16 cellular contexts compared by ENCODE assay signal in genomic region chr3:139491027-139491700, GRCh38. TPM values are rescaled to one million over a fixed set of nuclear protein-coding genes. Genes with fewer than 3 reads are reported as not detected.
DNase-seq lines count a peak whose midpoint lies in the region; ATAC-seq, FAIRE-seq and TF ChIP-seq lines count a peak whose summit lies in the region.
"Had no signal": no experiment of that assay in that cellular context is flagged by ENCODE, and none has a peak within 500 bp of the region (broad histone marks: within the 10 kb centered on the region; RNA-seq: fewer than 3 reads in every experiment).

No MANE protein-coding gene starts in this region.

- intact Hi-C loops in pancreas (cut with DNase I) = no loop called here
- intact Hi-C loops in spleen (cut with DNase I; ENCODE audit: low total_unique reads) = no loop called here
- intact Hi-C loops in esophagus muscularis mucosa (cut with DNase I) = no loop called here

- H3K4me3 ChIP-seq in pancreas (no peak overlapping the region), spleen (no peak overlapping the region), esophagus muscularis mucosa (no peak overlapping the region)
- H3K4me3 ChIP-seq: SJSA1 had no signal

- ATAC-seq in pancreas = peak; percentile 98 to 99 (median 99)

- H3K27me3 ChIP-seq in pancreas = no peaks in the 10 kb centered on the region
- H3K27me3 ChIP-seq in spleen (replicated peaks in 1 of 7) = no peaks in the 10 kb centered on the region
- no peaks in the 10 kb centered on the region for H3K27me3 ChIP-seq in esophagus muscularis mucosa
- H3K27me3 ChIP-seq: SJSA1 had no signal

- peaks cover 0 to 11% (median 0%) of the 10 kb centered on the region in 3 donors for H3K4me1 ChIP-seq in pancreas
- H3K4me1 ChIP-seq in spleen = no peaks in the 10 kb centered on the region
- H3K4me1 ChIP-seq in esophagus muscularis mucosa = no peaks in the 10 kb centered on the region
- H3K4me1 ChIP-seq: SJSA1 had no signal

- H3K9me3 ChIP-seq in pancreas (no peaks in the 10 kb centered on the region), spleen (peaks cover 0 to 54% (median 27%) of the 10 kb centered on the region in 8 donors), esophagus muscularis mucosa (peaks cover 0 to 6% (median 0%) of the 10 kb centered on the region in 4 donors)
- H3K9me3 ChIP-seq: SJSA1 had no signal

- no peaks in the 10 kb centered on the region for H3K36me3 ChIP-seq in pancreas
- H3K36me3 ChIP-seq in spleen = peaks cover 0 to 13% (median 0%) of the 10 kb centered on the region in 6 donors
- H3K36me3 ChIP-seq in esophagus muscularis mucosa = peaks cover 0 to 10% (median 0%) of the 10 kb centered on the region in 4 donors
- H3K36me3 ChIP-seq: SJSA1 had no signal

- TF ChIP-seq CTCF in pancreas (IDR thresholded peaks at IDR 0.05) (no peak), spleen (IDR thresholded peaks at IDR 0.05 in 8 of 11, conservative IDR thresholded peaks at IDR 0.05 in 3 of 11) (no peak), esophagus muscularis mucosa (IDR thresholded peaks at IDR 0.05) (no peak)

- DNase-seq in HT-29 (ENCODE audit: low spot score) = peak; percentile 58
- peak; percentile 91 for DNase-seq in NCI-H2029 treated with DMSO at 0.1 percent for 48 hours (lab: John Stamatoyannopoulos, UW)
- peak; percentile 6 for DNase-seq in astrocyte of the hippocampus (ENCODE audit: low read depth, low spot score)
- DNase-seq in pancreas = peak in 4 of 6 donors; percentile 55 to 70 (median 62)
- DNase-seq in T1000 (lab: John Stamatoyannopoulos, UW) = no peak
- DNase-seq in spleen = no peak
- no peak for DNase-seq in esophagus muscularis mucosa (ENCODE audit: extremely low spot score)
- DNase-seq: activated CD8-positive, alpha-beta memory T cell treated with anti-CD3 and anti-CD28 coated beads, Interleukin-2, amount 50 U/mL, for 4 hours; activated naive CD8-positive, alpha-beta T cell treated with anti-CD3 and anti-CD28 coated beads for 36 hours; CD4-positive, alpha-beta memory T cell; naive B cell had no signal

- no peak for TF ChIP-seq EP300 in esophagus muscularis mucosa (IDR thresholded peaks at IDR 0.05)

- FAIRE-seq in pancreas (lab: Jason Lieb, UNC) = no peak
- FAIRE-seq: colon had no signal

- 14 to 25% methylated on average over 1 of the region's 1 CpG for WGBS in pancreas, 2 donors
- 36 to 90% (median 75%) methylated on average over 1 of the region's 1 CpG; no CpG with 5 or more reads in 1 of the 5 donors for WGBS in spleen, 5 donors
- no CpG with 5 or more reads among the region's 1 CpG for WGBS in esophagus muscularis mucosa

- H3K27ac ChIP-seq in pancreas (peak overlapping the region in 3 of 4 donors; percentile 12 to 68 (median 35)), spleen (no peak overlapping the region), esophagus muscularis mucosa (replicated peaks in 1 of 4) (no peak overlapping the region)
- H3K27ac ChIP-seq: SJSA1, VCaP had no signal

- TF ChIP-seq POLR2A in spleen (IDR thresholded peaks at IDR 0.05) (no peak), esophagus muscularis mucosa (IDR thresholded peaks at IDR 0.05; ENCODE audit: low read depth) (no peak)

RNA-seq across cellular contexts. Expression of gene RBP2, which starts 14.8 kb away (rescaled TPM):
- total RNA-seq in HT-29 (2014; rRNA removed; shearing (Covaris generic)) = not detected in 2 replicates
- 1 to 10 TPM in 2 of 6 donors, under 1 TPM in 1, not detected in 3; 0.38 to 7.5 (median 4.7) TPM for total RNA-seq in pancreas
- polyA plus RNA-seq in pancreas = 1 to 10 TPM; 1.0 to 1.4 TPM
- not detected for total RNA-seq in spleen
- 1 to 10 TPM in 1 of 3 donors, not detected in 2; 1.2 TPM for polyA plus RNA-seq in spleen
- not detected for total RNA-seq in esophagus muscularis mucosa
- total RNA-seq: activated naive CD8-positive, alpha-beta T cell treated with anti-CD3 and anti-CD28 coated beads for 36 hours; CD4-positive, alpha-beta memory T cell; LHCN-M2; sciatic nerve; SJSA1 had no signal
- polyA plus RNA-seq: CD4-positive, alpha-beta memory T cell had no signal

RNA-seq across cellular contexts. Expression of gene RBP1, which starts 48.4 kb away (rescaled TPM):
- not detected in 2 replicates for total RNA-seq in HT-29 (2014; rRNA removed; shearing (Covaris generic))
- total RNA-seq in pancreas (100 to 1,000 TPM; 146 to 422 (median 314) TPM), spleen (10 to 100 TPM; 25.8 to 48.1 (median 34.0) TPM), esophagus muscularis mucosa (10 to 100 TPM; 12.8 to 16.1 (median 15.7) TPM)
- polyA plus RNA-seq in pancreas (100 to 1,000 TPM; 311 to 378 TPM), spleen (10 to 100 TPM; 21.0 to 29.4 (median 21.6) TPM)
- total RNA-seq: activated naive CD8-positive, alpha-beta T cell treated with anti-CD3 and anti-CD28 coated beads for 36 hours; CD4-positive, alpha-beta memory T cell; LHCN-M2 had no signal
- polyA plus RNA-seq: CD4-positive, alpha-beta memory T cell had no signal

Comparison
In these comparisons a context has a peak if more than half of its experiments do, and no peak if none do; other contexts are left out.
1. DNase-seq: peak in HT-29 (single experiment), NCI-H2029 treated with DMSO at 0.1 percent for 48 hours (single experiment), astrocyte of the hippocampus (single experiment) and pancreas (4 of 6); none in T1000 (single experiment), spleen (single experiment) and esophagus muscularis mucosa (single experiment).
2. H3K27ac ChIP-seq: peak in pancreas (3 of 4); none in spleen (0 of 8) and esophagus muscularis mucosa (0 of 4).
3. RNA of gene RBP1, which starts 48.4 kb away (total RNA-seq): 146 to 422 TPM in pancreas, 25.8 to 48.1 TPM in spleen and 12.8 to 16.1 TPM in esophagus muscularis mucosa; not detected in HT-29; every median in the first group is over 10 times any median in the second.